In genomic region chr5:96934291-96934694, GRCh38 we compare ENCODE assay signal across 8 cellular contexts. TPM values are rescaled to one million over a fixed set of nuclear protein-coding genes. Genes with fewer than 3 reads are reported as not detected.
DNase-seq lines count a peak whose midpoint lies in the region; ATAC-seq and TF ChIP-seq lines count a peak whose summit lies in the region.

No MANE protein-coding gene starts in this region.

- H3K36me3 Mint-ChIP-seq in osteocyte (ENCODE audit: unreplicated experiment), result no peaks in the 10 kb centered on the region

- H3K27ac ChIP-seq in AG04450 (ENCODE audit: low read depth, low read length) (peak overlapping the region; percentile 97), SJCRH30 (peak overlapping the region; percentile 94), epithelial cell of prostate (peak overlapping the region; percentile 95)

- no peak for TF ChIP-seq CTCF in AG04450 (IDR thresholded peaks at IDR 0.05; ENCODE audit: low read depth, low read length)
- no peak for TF ChIP-seq CTCF in osteocyte (IDR thresholded peaks at IDR 0.05)

- POLR2A ChIA-PET in AG04450 (lab: Yijun Ruan, JAX), result interaction anchor here (0.5 kb wide), 1 partner anchor 501 kb away, joined by 3 read pairs; the partner anchor contains the start of gene PCSK1

- H3K4me1 ChIP-seq in SJCRH30, result 0 out of 2 replicates have a peak, but pooled peaks cover 8% of the 10 kb centered on the region

- H3K4me1 Mint-ChIP-seq in osteocyte (ENCODE audit: unreplicated experiment), result peaks cover 41% of the 10 kb centered on the region

- H3K9me3 ChIP-seq in AG04450 (ENCODE audit: control insufficient read depth, insufficient read depth, low read length) (no peaks in the 10 kb centered on the region; the same call in 1 of the 2 replicates), SJCRH30 (replicated peaks) (no peaks in the 10 kb centered on the region)

- peak overlapping the region; percentile 97 for H3K27ac Mint-ChIP-seq in osteocyte (ENCODE audit: unreplicated experiment)

- no peaks in the 10 kb centered on the region for H3K36me3 ChIP-seq in SJCRH30

- no peaks in the 10 kb centered on the region for H3K27me3 ChIP-seq in AG04450 (ENCODE audit: control insufficient read depth, insufficient read depth, low read length)
- no peaks in the 10 kb centered on the region for H3K27me3 ChIP-seq in SJCRH30

- CTCF ChIA-PET in AG04450 (lab: Charles Lee), result interaction anchor here (1.4 kb wide), 1 partner anchor 66 kb away, joined by 5 read pairs; no protein-coding TSS in a partner anchor

- DNase-seq in AG04450 (ENCODE audit: low read depth, low spot score) (peak; percentile 4), SJCRH30 (no peak), epithelial cell of prostate (ENCODE audit: low read depth, low spot score) (no peak), osteocyte (ENCODE audit: extremely low spot score, unreplicated experiment) (no peak), NCI-H2196 treated with DMSO at 0.1 percent for 48 hours (lab: John Stamatoyannopoulos, UW; ENCODE audit: unreplicated experiment) (no peak)
- no peak for DNase-seq in stimulated activated CD4-positive, alpha-beta T cell treated with anti-CD3 and anti-CD28 coated beads, Interleukin-1b, Interleukin-23, amount 100 ng/mL, for 48 hours

- H3K4me3 Mint-ChIP-seq in osteocyte (ENCODE audit: unreplicated experiment), result peak overlapping the region; percentile 86

- H3K27me3 Mint-ChIP-seq in osteocyte (ENCODE audit: unreplicated experiment), result no peaks in the 10 kb centered on the region

- peak; percentile 0 for ATAC-seq in GM18909 (IDR thresholded peaks at IDR 0.05; ENCODE audit: poor library complexity, unreplicated experiment)
- ATAC-seq in GM18498 (IDR thresholded peaks at IDR 0.05; ENCODE audit: unreplicated experiment), result no peak

- peak overlapping the region; percentile 88 for H3K4me3 ChIP-seq in AG04450 (ENCODE audit: low read depth, low read length)
- H3K4me3 ChIP-seq in SJCRH30, result peak overlapping the region; percentile 72

- no peaks in the 10 kb centered on the region for H3K9me3 Mint-ChIP-seq in osteocyte (ENCODE audit: unreplicated experiment)

RNA-seq across cellular contexts. Expression of gene LNPEP, which starts 1.6 kb away (rescaled TPM):
- 9.7 and 13.4 TPM in 2 replicates for polyA plus RNA-seq in AG04450 (2011; rRNA removed)
- polyA minus RNA-seq in AG04450 (2011; rRNA and poly(A)+ RNA removed), result 27.8 and 43.0 TPM in 2 replicates
- 28.2 and 35.3 TPM in 2 replicates for total RNA-seq in SJCRH30 (2014; rRNA removed; shearing (Covaris generic))
- 40.8 and 44.1 TPM in 2 replicates for total RNA-seq in osteocyte

RNA-seq across cellular contexts. Expression of gene ERAP2, which starts 58.0 kb away (rescaled TPM):
- polyA plus RNA-seq in AG04450 (2011; rRNA removed), result 2.5 and 2.7 TPM in 2 replicates
- polyA minus RNA-seq in AG04450 (2011; rRNA and poly(A)+ RNA removed), result 4.8 and 7.5 TPM in 2 replicates
- 4.2 and 6.7 TPM in 2 replicates for total RNA-seq in SJCRH30 (2014; rRNA removed; shearing (Covaris generic))
- 3.5 and 4.4 TPM in 2 replicates for total RNA-seq in osteocyte
